Comparison of ENCODE assay signal across 10 cellular contexts in genomic region chr22:19806213-19807160, GRCh38. TPM values are rescaled to one million over a fixed set of nuclear protein-coding genes. Genes with fewer than 3 reads are reported as not detected.
DNase-seq lines count a peak whose midpoint lies in the region; ATAC-seq and TF ChIP-seq lines count a peak whose summit lies in the region.
"Had no signal": no experiment of that assay in that cellular context is flagged by ENCODE, and none has a peak within 500 bp of the region (broad histone marks: within the 10 kb centered on the region; RNA-seq: fewer than 3 reads in every experiment).

No MANE protein-coding gene starts in this region.

- H3K79me2 ChIP-seq in PC-3 (ENCODE audit: low read length) = no peaks in the 10 kb centered on the region

- no TSS peak for BruUV-seq in PC-3 (replicated peaks; lab: Mats Ljungman, UMichigan)

- POLR2A ChIA-PET in PC-3 (lab: Charles Lee; ENCODE audit: unreplicated experiment) = interaction anchor here (1.0 kb wide), 1 partner anchor 42 kb away, joined by 3 read pairs; no protein-coding TSS in a partner anchor

- no peaks in the 10 kb centered on the region for H3K27me3 ChIP-seq in PC-3 (ENCODE audit: low read length)
- H3K27me3 ChIP-seq in left ventricle myocardium inferior (ENCODE audit: low read depth) = no peaks in the 10 kb centered on the region

- H2AFZ ChIP-seq in PC-3 (ENCODE audit: low read length) = peak overlapping the region; percentile 60; the same call in 1 of the 2 replicates

- CTCF ChIA-PET in PC-3 (lab: Charles Lee) = no interaction called here

- H3K4me1 ChIP-seq in PC-3 (ENCODE audit: insufficient read depth, low read length) (peaks cover 20% of the 10 kb centered on the region), left ventricle myocardium inferior (peaks cover 6% of the 10 kb centered on the region)

- no peaks in the 10 kb centered on the region for H4K20me1 ChIP-seq in PC-3 (ENCODE audit: low read length)

- H3K36me3 ChIP-seq in PC-3 (ENCODE audit: low read depth, low read length) (no peaks in the 10 kb centered on the region), left ventricle myocardium inferior (no peaks in the 10 kb centered on the region)

- H3K27ac ChIP-seq in PC-3 (ENCODE audit: low read length) = peak overlapping the region; percentile 94
- H3K27ac ChIP-seq in left ventricle myocardium inferior (replicated peaks) = no peak overlapping the region

- no peaks in the 10 kb centered on the region for H3K9me2 ChIP-seq in PC-3 (replicated peaks; ENCODE audit: low read length)

- H3K9ac ChIP-seq in PC-3 (ENCODE audit: low read length) = peak overlapping the region; percentile 55

- H3K9me3 ChIP-seq in PC-3 (ENCODE audit: low read length) = no peaks in the 10 kb centered on the region
- H3K9me3 ChIP-seq in left ventricle myocardium inferior (replicated peaks) = no peaks in the 10 kb centered on the region

- H3K4me3 ChIP-seq in PC-3 (ENCODE audit: low read length) = peak overlapping the region; percentile 35; the same call in 1 of the 2 replicates
- no peak overlapping the region for H3K4me3 ChIP-seq in left ventricle myocardium inferior

- ATAC-seq in PC-3 = peak; percentile 87

- intact Hi-C loops in PC-3 (cut with micrococcal nuclease) (no loop called here), left ventricle myocardium inferior (cut with micrococcal nuclease) (no loop called here)

- H3K4me2 ChIP-seq in PC-3 (ENCODE audit: low read length) = peak overlapping the region; percentile 80

- H3F3A ChIP-seq in PC-3 (ENCODE audit: low read length, unreplicated experiment) = peaks cover 3% of the 10 kb centered on the region

- TF ChIP-seq CTCF in PC-3 (conservative IDR thresholded peaks at IDR 0.05; ENCODE audit: low read depth, low read length) (no peak), left ventricle myocardium inferior (IDR thresholded peaks at IDR 0.05; ENCODE audit: borderline replicate concordance) (no peak)

- DNase-seq in activated gamma-delta T cell treated with Interleukin-2 at 50 U/mL for 16 hours (peak; percentile 2), activated gamma-delta T cell (lab: John Stamatoyannopoulos, UW) (no peak), PC-3 (peak; percentile 95), left ventricle myocardium inferior (peak; percentile 12), ureter (ENCODE audit: low spot score) (peak; percentile 86), NCI-H2196 (lab: John Stamatoyannopoulos, UW; ENCODE audit: unreplicated experiment) (no peak), SHP77 (lab: John Stamatoyannopoulos, UW) (no peak)
- no peak for DNase-seq in activated CD4-positive, alpha-beta T cell treated with anti-CD3 and anti-CD28 coated beads, Interleukin-2, amount 50 U/mL, for 4 hours
- DNase-seq: activated CD4-positive, alpha-beta T cell treated with anti-CD3 and anti-CD28 coated beads, Interleukin-2, amount 10 ng/mL, durations not matched to agents 7 days and 5 days; NCI-H1694 had no signal

RNA-seq across cellular contexts. Expression of gene TBX1, which starts 45.9 kb away (rescaled TPM):
- 15.9 and 18.6 TPM in 2 replicates for total RNA-seq in PC-3 (2014; rRNA removed)
- total RNA-seq in left ventricle myocardium inferior = 8.0 TPM
- 13.0 TPM for total RNA-seq in ureter
- total RNA-seq: activated CD4-positive, alpha-beta T cell treated with anti-CD3 and anti-CD28 coated beads, Interleukin-2, amount 10 ng/mL, durations not matched to agents 7 days and 5 days had no signal

RNA-seq across cellular contexts. Expression of gene GNB1L, which starts 48.2 kb away (rescaled TPM):
- total RNA-seq in PC-3 (2014; rRNA removed) = 27.0 and 28.8 TPM in 2 replicates
- 2.9 TPM for total RNA-seq in left ventricle myocardium inferior
- total RNA-seq in ureter = 6.0 TPM

RNA-seq across cellular contexts. Expression of gene RTL10, which starts 48.2 kb away (rescaled TPM):
- 7.8 and 12.2 TPM in 2 replicates for total RNA-seq in PC-3 (2014; rRNA removed)
- 6.6 TPM for total RNA-seq in left ventricle myocardium inferior
- total RNA-seq in ureter = 28.6 TPM

Comparison
In these comparisons a context has a peak if more than half of its experiments do, and no peak if none do; other contexts are left out.
1. DNase-seq: peak in activated gamma-delta T cell treated with Interleukin-2 at 50 U/mL for 16 hours (single experiment), PC-3 (single experiment), left ventricle myocardium inferior (single experiment) and ureter (single experiment); none in activated gamma-delta T cell (single experiment), NCI-H2196 (single experiment), SHP77 (0 of 2) and activated CD4-positive, alpha-beta T cell treated with anti-CD3 and anti-CD28 coated beads, Interleukin-2, amount 50 U/mL, for 4 hours (0 of 2).